8 cellular contexts compared by ENCODE assay signal in genomic region chr12:111753144-111753881, GRCh38. TPM values are rescaled to one million over a fixed set of nuclear protein-coding genes. Genes with fewer than 3 reads are reported as not detected.
DNase-seq lines count a peak whose midpoint lies in the region; ATAC-seq, FAIRE-seq and TF ChIP-seq lines count a peak whose summit lies in the region.

No MANE protein-coding gene starts in this region.

- peak; percentile 4 for FAIRE-seq in GM19239 (lab: Jason Lieb, UNC)

- CTCF ChIA-PET in AG04449 (lab: Yijun Ruan, JAX) (interaction anchor here (0.7 to 10.3 kb wide), 20 partner anchors 9 to 924 kb away, joined by 3 to 209 read pairs (median 5); partner anchors contain the start of gene ALDH2), RWPE1 (lab: Yijun Ruan, JAX) (interaction anchor here (0.5 to 3.5 kb wide), 16 partner anchors 9 to 1626 kb away, joined by 3 to 29 read pairs (median 3); no protein-coding TSS in a partner anchor)

- H3K4me3 ChIP-seq in AG04449 (ENCODE audit: low read depth, low read length): no peak overlapping the region

- DNase-seq in AG04449 (ENCODE audit: low read depth, low spot score): no peak
- DNase-seq in GM19239 (ENCODE audit: insufficient read length, low spot score): peak; percentile 52
- peak; percentile 61 for DNase-seq in RWPE1 (ENCODE audit: low spot score)
- peak; percentile 76 for DNase-seq in fibroblast of peridontal ligament (ENCODE audit: extremely low read depth)
- DNase-seq in omental fat pad (ENCODE audit: low spot score): no peak
- no peak for DNase-seq in T-helper 9 cell
- no peak for DNase-seq in NK-92 (lab: John Stamatoyannopoulos, UW; ENCODE audit: unreplicated experiment)

- peak overlapping the region; percentile 38 for H3K27ac ChIP-seq in RWPE1

- TF ChIP-seq CTCF in AG04449 (IDR thresholded peaks at IDR 0.05; ENCODE audit: insufficient read depth, low read length, missing control alignments): peak; percentile 84
- peak; percentile 82 for TF ChIP-seq CTCF in RWPE1 (conservative IDR thresholded peaks at IDR 0.05; ENCODE audit: low read depth)
- peak in 1 of 3 donors; percentile 24 for TF ChIP-seq CTCF in omental fat pad (IDR thresholded peaks at IDR 0.05)

- ATAC-seq in omental fat pad (ENCODE audit: low FRiP score) (peak; percentile 90), GM19397 (IDR thresholded peaks at IDR 0.05; ENCODE audit: unreplicated experiment) (no peak)

- POLR2A ChIA-PET in AG04449 (lab: Yijun Ruan, JAX): no interaction called here
- POLR2A ChIA-PET in RWPE1 (lab: Yijun Ruan, JAX; ENCODE audit: low non-redundant PET): no interaction called here

RNA-seq across cellular contexts. Expression of gene ALDH2, which starts 13.4 kb away (rescaled TPM):
- total RNA-seq in omental fat pad: 100 to 1,000 TPM; 129 to 365 (median 231) TPM

Comparison
In these comparisons a context has a peak if more than half of its experiments do, and no peak if none do; other contexts are left out.
1. DNase-seq: peak in GM19239 (single experiment), RWPE1 (single experiment) and fibroblast of peridontal ligament (single experiment); none in AG04449 (single experiment), omental fat pad (single experiment), T-helper 9 cell (single experiment) and NK-92 (single experiment).